ENCODE assay signal across 16 cellular contexts in the genomic region with DNA sequence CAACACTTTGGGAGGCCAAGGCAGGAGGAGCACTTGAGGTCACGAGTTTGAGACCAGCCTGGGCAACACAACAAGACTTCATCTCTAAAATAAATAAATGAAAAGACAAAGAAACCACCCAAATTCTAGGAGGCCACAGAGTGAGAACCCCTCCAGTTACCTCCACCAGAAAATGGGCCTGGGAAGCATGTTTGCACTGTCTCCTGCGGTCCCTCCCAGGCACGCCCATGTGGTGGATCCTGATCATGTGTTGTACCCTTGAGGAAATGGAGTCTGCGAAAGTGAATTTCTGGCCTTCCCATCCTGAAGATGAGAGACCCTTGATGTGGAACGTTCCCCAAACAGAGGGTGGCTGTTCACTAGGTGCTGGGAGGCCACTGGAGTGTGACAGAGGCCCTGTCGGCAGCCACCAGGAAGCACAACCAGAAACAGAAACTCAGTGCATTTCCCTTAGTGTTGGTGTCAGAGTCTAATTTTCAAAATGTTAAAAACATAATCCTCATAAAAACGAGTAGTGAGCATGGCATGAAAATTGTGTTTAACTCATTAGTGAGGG. TPM values are rescaled to one million over a fixed set of nuclear protein-coding genes. Genes with fewer than 3 reads are reported as not detected.
DNase-seq lines count a peak whose midpoint lies in the region; ATAC-seq and TF ChIP-seq lines count a peak whose summit lies in the region.
"Had no signal": no experiment of that assay in that cellular context is flagged by ENCODE, and none has a peak within 500 bp of the region (broad histone marks: within the 10 kb centered on the region; RNA-seq: fewer than 3 reads in every experiment).

No MANE protein-coding gene starts in this region.

- H3K27ac Mint-ChIP-seq in Caco-2 (ENCODE audit: unreplicated experiment): no peak overlapping the region

- H3K79me1 ChIP-seq in neuronal stem cell (ENCODE audit: low read depth, low read length): no peaks in the 10 kb centered on the region

- TF ChIP-seq CTCF in Caco-2 (IDR thresholded peaks at IDR 0.05; ENCODE audit: insufficient read depth in 1 of 2, low read depth in 1 of 2, low read length in 1 of 2, severe bottlenecking in 1 of 2, unreplicated experiment in 1 of 2): no peak

- H3K36me3 Mint-ChIP-seq in Caco-2 (ENCODE audit: insufficient read depth, unreplicated experiment): no peaks in the 10 kb centered on the region
- H3K36me3 Mint-ChIP-seq: activated naive CD4-positive, alpha-beta T cell treated with anti-CD3 and anti-CD28 coated beads, Interleukin-2, amount 10 ng/mL, durations not matched to agents 7 days and 5 days had no signal

- no peaks in the 10 kb centered on the region for H3K9me3 ChIP-seq in neuronal stem cell (replicated peaks in 1 of 2; ENCODE audit: control insufficient read depth in 2 of 2, insufficient read depth in 1 of 2, low read depth in 1 of 2, low read length in 2 of 2)
- H3K9me3 ChIP-seq in Caco-2: no peaks in the 10 kb centered on the region
- H3K9me3 ChIP-seq: SK-N-SH, tibial nerve had no signal

- H2AK5ac ChIP-seq in neuronal stem cell (ENCODE audit: low read depth, low read length): peak overlapping the region; percentile 83

- no peak overlapping the region for H4K91ac ChIP-seq in neuronal stem cell (ENCODE audit: low read depth, low read length, poor library complexity)

- H4K8ac ChIP-seq in neuronal stem cell (ENCODE audit: low read depth, low read length): no peak overlapping the region

- H2BK120ac ChIP-seq in neuronal stem cell (ENCODE audit: low read depth, low read length): no peak overlapping the region

- peak; percentile 62 for ATAC-seq in GM18858 (IDR thresholded peaks at IDR 0.05; ENCODE audit: unreplicated experiment)
- peak; percentile 81 for ATAC-seq in GM21619 (IDR thresholded peaks at IDR 0.05; ENCODE audit: unreplicated experiment)
- ATAC-seq in HG03378 (IDR thresholded peaks at IDR 0.05; ENCODE audit: unreplicated experiment): peak; percentile 66
- no peak for ATAC-seq in Right ventricle myocardium superior (ENCODE audit: poor library complexity)
- ATAC-seq: esophagus mucosa had no signal

- H3K27ac ChIP-seq in neuronal stem cell (replicated peaks; ENCODE audit: low read length): no peak overlapping the region
- H3K27ac ChIP-seq: tibial nerve had no signal

- no peak overlapping the region for H3K4ac ChIP-seq in neuronal stem cell (ENCODE audit: low read length)

- H2BK5ac ChIP-seq in neuronal stem cell (ENCODE audit: low read length): peak overlapping the region; percentile 12

- H3K27me3 ChIP-seq in neuronal stem cell (ENCODE audit: control insufficient read depth in 3 of 3, insufficient read depth in 3 of 3, low read depth in 1 of 3, low read length in 3 of 3): peaks cover 0 to 17% (median 0%) of the 10 kb centered on the region in 3 experiments
- H3K27me3 ChIP-seq in Caco-2 (replicated peaks; ENCODE audit: control insufficient read depth, insufficient read depth, low read length): no peaks in the 10 kb centered on the region
- H3K27me3 ChIP-seq: tibial nerve had no signal

- H2BK12ac ChIP-seq in neuronal stem cell (ENCODE audit: low read length): no peak overlapping the region

- no peak overlapping the region for H2AFZ ChIP-seq in neuronal stem cell (ENCODE audit: low read length)

- H3K36me3 ChIP-seq in neuronal stem cell (replicated peaks in 1 of 2; ENCODE audit: control insufficient read depth in 2 of 2, insufficient read depth in 2 of 2, low read length in 2 of 2) (no peaks in the 10 kb centered on the region), Caco-2 (ENCODE audit: control insufficient read depth, insufficient read depth, low read length) (no peaks in the 10 kb centered on the region)
- H3K36me3 ChIP-seq: tibial nerve had no signal

- intact Hi-C loops in Caco-2 (cut with micrococcal nuclease; ENCODE audit: unreplicated experiment) (no loop called here), Right ventricle myocardium superior (cut with DNase I) (no loop called here)

- H3K23ac ChIP-seq in neuronal stem cell (ENCODE audit: low read depth, low read length, poor library complexity): no peak overlapping the region

- CTCF ChIA-PET in Caco-2 (lab: Charles Lee): no interaction called here

- H3K4me2 ChIP-seq in neuronal stem cell (ENCODE audit: insufficient read depth, low read length, poor library complexity, severe bottlenecking): no peak overlapping the region
- H3K4me2 ChIP-seq: SK-N-SH had no signal

- no peaks in the 10 kb centered on the region for H3K9me3 Mint-ChIP-seq in Caco-2 (ENCODE audit: unreplicated experiment)
- H3K9me3 Mint-ChIP-seq: activated naive CD4-positive, alpha-beta T cell treated with anti-CD3 and anti-CD28 coated beads, Interleukin-2, amount 10 ng/mL, durations not matched to agents 7 days and 5 days; central memory CD8-positive, alpha-beta T cell had no signal

- H3K4me1 ChIP-seq in neuronal stem cell (ENCODE audit: control insufficient read depth in 2 of 2, insufficient read depth in 1 of 2, low read depth in 1 of 2, low read length in 2 of 2) (peaks cover 0 to 2% of the 10 kb centered on the region in 2 donors), Caco-2 (no peaks in the 10 kb centered on the region)
- H3K4me1 ChIP-seq: tibial nerve had no signal

- no TSS peak for BruUV-seq in Caco-2 (replicated peaks; lab: Mats Ljungman, UMichigan)

- H3K14ac ChIP-seq in neuronal stem cell (ENCODE audit: low read length): no peak overlapping the region

- H3K4me3 Mint-ChIP-seq in Caco-2 (ENCODE audit: unreplicated experiment): no peak overlapping the region
- H3K4me3 Mint-ChIP-seq: activated naive CD4-positive, alpha-beta T cell treated with anti-CD3 and anti-CD28 coated beads, Interleukin-2, amount 10 ng/mL, durations not matched to agents 7 days and 5 days; central memory CD8-positive, alpha-beta T cell had no signal

- POLR2A ChIA-PET in Caco-2 (lab: Charles Lee): no interaction called here

- H3K4me3 ChIP-seq in neuronal stem cell (ENCODE audit: low read length in 2 of 2): no peak overlapping the region
- no peak overlapping the region for H3K4me3 ChIP-seq in Caco-2 (ENCODE audit: low read depth, low read length)
- H3K4me3 ChIP-seq: tibial nerve had no signal

- peaks cover 7% of the 10 kb centered on the region for H3K4me1 Mint-ChIP-seq in Caco-2 (ENCODE audit: low read depth, unreplicated experiment)
- H3K4me1 Mint-ChIP-seq: central memory CD8-positive, alpha-beta T cell had no signal

- WGBS in neuronal stem cell (ENCODE audit: extremely low coverage in 2 of 2, insufficient read length in 2 of 2, insufficient replicate concordance in 1 of 2), 2 donors: no CpG with 5 or more reads among the region's 7 CpGs

- H3K9ac ChIP-seq in neuronal stem cell (ENCODE audit: low read depth, low read length, poor library complexity): no peak overlapping the region
- H3K9ac ChIP-seq: SK-N-SH had no signal

- no peaks in the 10 kb centered on the region for H3K27me3 Mint-ChIP-seq in Caco-2 (ENCODE audit: insufficient read depth, unreplicated experiment)

- H2BK15ac ChIP-seq in neuronal stem cell (ENCODE audit: low read length): no peak overlapping the region

- DNase-seq in neuronal stem cell (ENCODE audit: low spot score): no peak
- no peak for DNase-seq in Caco-2
- no peak for DNase-seq in medulla oblongata (ENCODE audit: extremely low spot score)
- no peak for DNase-seq in amniotic stem cell (lab: John Stamatoyannopoulos, UW)
- DNase-seq in Right ventricle myocardium superior: no peak
- DNase-seq: activated CD4-positive, alpha-beta T cell treated with anti-CD3 and anti-CD28 coated beads for 48 hours; activated naive CD4-positive, alpha-beta T cell treated with anti-CD3 and anti-CD28 coated beads, Interleukin-2, amount 10 ng/mL, durations not matched to agents 7 days and 5 days; Calu3; right cardiac atrium; SK-N-SH had no signal

- H3K18ac ChIP-seq in neuronal stem cell (ENCODE audit: low read length): peak overlapping the region; percentile 44

RNA-seq across cellular contexts. Expression of a gene that starts 19.2 kb away (rescaled TPM):
- 144 TPM for polyA plus RNA-seq in neuronal stem cell (2013, experiment 1 of 2)
- 140 TPM for polyA plus RNA-seq in neuronal stem cell (2013, experiment 2 of 2)
- 255 and 267 TPM in 2 replicates for total RNA-seq in Caco-2 (2022)
- 139 TPM for total RNA-seq in Right ventricle myocardium superior
